Comparison of ENCODE assay signal across 18 cellular contexts in the genomic region with DNA sequence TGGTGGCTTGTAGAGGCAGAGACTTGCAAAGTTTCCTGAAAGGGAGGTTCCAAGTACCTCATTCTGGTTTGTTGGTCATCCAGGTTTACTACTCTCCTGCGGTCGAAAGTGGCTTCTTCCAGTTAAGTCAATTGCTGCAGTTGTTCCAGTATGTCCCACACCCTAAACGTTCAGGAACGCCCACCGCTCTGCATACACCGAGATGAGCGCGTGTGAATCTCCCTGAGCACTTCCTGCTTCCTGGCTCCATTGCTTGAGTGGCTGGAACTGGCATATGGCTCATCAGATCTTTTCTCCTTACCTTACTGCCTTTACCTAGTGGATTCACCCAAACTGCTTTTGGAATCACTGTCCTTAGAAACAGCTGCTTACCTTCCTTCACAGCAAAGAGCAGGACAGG. TPM values are rescaled to one million over a fixed set of nuclear protein-coding genes. Genes with fewer than 3 reads are reported as not detected.
DNase-seq lines count a peak whose midpoint lies in the region; FAIRE-seq and TF ChIP-seq lines count a peak whose summit lies in the region.
"Had no signal": no experiment of that assay in that cellular context is flagged by ENCODE, and none has a peak within 500 bp of the region (broad histone marks: within the 10 kb centered on the region; RNA-seq: fewer than 3 reads in every experiment).

No MANE protein-coding gene starts in this region.

- peak; percentile 47 for DNase-seq in activated CD4-positive, alpha-beta T cell treated with anti-CD3 and anti-CD28 coated beads, Interleukin-2, amount 10 ng/mL, durations not matched to agents 24 days and 14 days
- DNase-seq in activated CD4-positive, alpha-beta T cell treated with anti-CD3 and anti-CD28 coated beads, Interleukin-2, amount 50 U/mL, for 48 hours: no peak
- DNase-seq in H1 (ENCODE audit: low read depth in 1 of 2, low spot score in 2 of 2) (no peak), progenitor cell of endocrine pancreas (ENCODE audit: low spot score, unreplicated experiment) (no peak), HK-2 (ENCODE audit: unreplicated experiment) (no peak)
- DNase-seq in stimulated activated CD4-positive, alpha-beta T cell treated with anti-CD3 and anti-CD28 coated beads, Interleukin-2, amount 100 ng/mL, for 48 hours: no peak
- DNase-seq: C1 segment of cervical spinal cord; Calu3; CD4-positive, alpha-beta memory T cell; COR-L47; DMS53; DMS79 treated with DMSO at 0.1 percent for 48 hours; GF-D8; GOT3; H7; HCEC 1CT had no signal

- H3K36me3 ChIP-seq in H1 (ENCODE audit: control insufficient read depth in 2 of 4, insufficient read depth in 4 of 4, low read length in 3 of 4): no peaks in the 10 kb centered on the region

- no peaks in the 10 kb centered on the region for H3K79me2 ChIP-seq in H1 (ENCODE audit: control insufficient read depth in 1 of 2, insufficient read depth in 2 of 2, low read length in 2 of 2)

- H4K8ac ChIP-seq in H1 (ENCODE audit: extremely low read depth, insufficient read depth, low read length): no peak overlapping the region

- no peak overlapping the region for H2AK5ac ChIP-seq in H1 (ENCODE audit: low read depth, low read length)

- no peak overlapping the region for H3K27ac ChIP-seq in H1 (ENCODE audit: low read depth, low read length)

- WGBS in H1 (ENCODE audit: extremely low coverage in 1 of 2, insufficient coverage in 1 of 2, insufficient read length in 1 of 2, insufficient replicate concordance in 2 of 2, low coverage in 1 of 2, low lambda C conversion rate in 2 of 2, missing lambda C conversion rate in 1 of 2), 2 experiments: 99% methylated on average over 8 of the region's 8 CpGs; no CpG with 5 or more reads in 1 of the 2 experiments

- no peaks in the 10 kb centered on the region for H4K20me1 ChIP-seq in H1 (replicated peaks in 1 of 2; ENCODE audit: control insufficient read depth in 1 of 2, insufficient read depth in 2 of 2, low read length in 2 of 2)

- no peak overlapping the region for H2BK15ac ChIP-seq in H1 (ENCODE audit: low read length)

- H2AFZ ChIP-seq in H1 (ENCODE audit: low read length): peak overlapping the region; percentile 34

- H3K27ac Mint-ChIP-seq in activated CD4-positive, alpha-beta T cell treated with anti-CD3 and anti-CD28 coated beads, Interleukin-2, amount 10 ng/mL, durations not matched to agents 24 days and 14 days: no peak overlapping the region
- peak overlapping the region; percentile 6 for H3K27ac Mint-ChIP-seq in progenitor cell of endocrine pancreas
- H3K27ac Mint-ChIP-seq: CD4-positive, alpha-beta memory T cell had no signal

- no peak for TF ChIP-seq POLR2A in H1 (IDR thresholded peaks at IDR 0.05; ENCODE audit: control extremely low read depth in 1 of 2, low read depth in 2 of 2, low read length in 2 of 2)

- H3K23ac ChIP-seq in H1 (ENCODE audit: insufficient read length): no peak overlapping the region

- POLR2A ChIA-PET in H1 (lab: Charles Lee; ENCODE audit: partially characterized antibody): no interaction called here

- peaks cover 19% of the 10 kb centered on the region for H3K27me3 Mint-ChIP-seq in activated CD4-positive, alpha-beta T cell treated with anti-CD3 and anti-CD28 coated beads, Interleukin-2, amount 10 ng/mL, durations not matched to agents 24 days and 14 days
- H3K27me3 Mint-ChIP-seq in progenitor cell of endocrine pancreas: no peaks in the 10 kb centered on the region

- H3K9me3 Mint-ChIP-seq in activated CD4-positive, alpha-beta T cell treated with anti-CD3 and anti-CD28 coated beads, Interleukin-2, amount 10 ng/mL, durations not matched to agents 24 days and 14 days: no peaks in the 10 kb centered on the region
- H3K9me3 Mint-ChIP-seq in progenitor cell of endocrine pancreas (ENCODE audit: low read depth): peaks cover 10% of the 10 kb centered on the region

- CTCF ChIA-PET in H1 (lab: Charles Lee; ENCODE audit: partially characterized antibody): interaction anchor here (0.9 to 1.7 kb wide), 2 partner anchors 19 to 43 kb away, joined by 3 read pairs; no protein-coding TSS in a partner anchor

- H2BK120ac ChIP-seq in H1 (replicated peaks; ENCODE audit: low read depth, low read length): no peak overlapping the region

- no peaks in the 10 kb centered on the region for H3K4me1 Mint-ChIP-seq in activated CD4-positive, alpha-beta T cell treated with anti-CD3 and anti-CD28 coated beads, Interleukin-2, amount 10 ng/mL, durations not matched to agents 24 days and 14 days
- peaks cover 26% of the 10 kb centered on the region for H3K4me1 Mint-ChIP-seq in progenitor cell of endocrine pancreas (ENCODE audit: low read depth)
- H3K4me1 Mint-ChIP-seq: CD4-positive, alpha-beta memory T cell had no signal

- no peaks in the 10 kb centered on the region for H3K27me3 ChIP-seq in H1 (replicated peaks in 1 of 4; ENCODE audit: control insufficient read depth in 3 of 4, extremely low read depth in 1 of 4, insufficient read depth in 3 of 4, low read length in 3 of 4)

- no peaks in the 10 kb centered on the region for H3K4me1 ChIP-seq in H1 (replicated peaks in 1 of 4; ENCODE audit: control insufficient read depth in 3 of 4, insufficient read depth in 4 of 4, low read length in 3 of 4)

- no peak overlapping the region for H3K4me2 ChIP-seq in H1 (ENCODE audit: insufficient read depth in 1 of 2, low read depth in 2 of 2, low read length in 2 of 2)

- no peak overlapping the region for H3K56ac ChIP-seq in H1 (replicated peaks; ENCODE audit: insufficient read length, low read depth, low read length)

- TF ChIP-seq EP300 in H1 (IDR thresholded peaks at IDR 0.05; ENCODE audit: borderline replicate concordance in 1 of 2, low read depth in 2 of 2, low read length in 2 of 2): no peak

- H2BK12ac ChIP-seq in H1 (ENCODE audit: low read depth, low read length): no peak overlapping the region

- no peak for TF ChIP-seq RAD21 in H1 (IDR thresholded peaks at IDR 0.05 in 1 of 2, conservative IDR thresholded peaks at IDR 0.05 in 1 of 2; ENCODE audit: low read depth in 2 of 2, low read length in 2 of 2)

- no peak overlapping the region for H3K4ac ChIP-seq in H1 (replicated peaks; ENCODE audit: insufficient read length, low read depth, low read length)

- H3K9me3 ChIP-seq in H1 (ENCODE audit: insufficient read depth in 2 of 2, low read depth in 1 of 2, low read length in 1 of 2): no peaks in the 10 kb centered on the region

- H3K4me3 Mint-ChIP-seq in activated CD4-positive, alpha-beta T cell treated with anti-CD3 and anti-CD28 coated beads, Interleukin-2, amount 10 ng/mL, durations not matched to agents 24 days and 14 days: no peak overlapping the region
- H3K4me3 Mint-ChIP-seq in progenitor cell of endocrine pancreas (ENCODE audit: low read depth): no peak overlapping the region
- H3K4me3 Mint-ChIP-seq: CD4-positive, alpha-beta memory T cell had no signal

- H3K18ac ChIP-seq in H1 (ENCODE audit: extremely low read depth, low read length): no peak overlapping the region

- no peaks in the 10 kb centered on the region for H3K23me2 ChIP-seq in H1 (ENCODE audit: low read depth, low read length)

- FAIRE-seq in H1 (lab: Jason Lieb, UNC): no peak
- FAIRE-seq: GM18507, GM19239 had no signal

- no peak overlapping the region for H2BK20ac ChIP-seq in H1 (ENCODE audit: low read length)

- TF ChIP-seq CTCF in H1 (IDR thresholded peaks at IDR 0.05; ENCODE audit: control extremely low read depth in 1 of 3, insufficient read depth in 1 of 3, low read depth in 1 of 3, low read length in 3 of 3) (no peak), progenitor cell of endocrine pancreas (IDR thresholded peaks at IDR 0.05; ENCODE audit: unreplicated experiment) (no peak)

- H2BK5ac ChIP-seq in H1 (ENCODE audit: low read depth, low read length): no peak overlapping the region

- no peaks in the 10 kb centered on the region for H3K79me1 ChIP-seq in H1 (ENCODE audit: low read depth, low read length)

- intact Hi-C loops in activated CD4-positive, alpha-beta T cell treated with anti-CD3 and anti-CD28 coated beads, Interleukin-2, amount 10 ng/mL, durations not matched to agents 24 days and 14 days (cut with micrococcal nuclease): no loop called here

- H3K14ac ChIP-seq in H1 (ENCODE audit: insufficient read length): no peak overlapping the region

- no peak overlapping the region for H4K5ac ChIP-seq in H1 (ENCODE audit: insufficient read length, low read depth, low read length)

- no peak overlapping the region for H3K9ac ChIP-seq in H1 (replicated peaks in 1 of 4; ENCODE audit: extremely low read depth in 1 of 4, low read depth in 3 of 4, low read length in 3 of 4)

- no peak overlapping the region for H3K4me3 ChIP-seq in H1 (ENCODE audit: extremely low read depth in 1 of 4, insufficient read depth in 2 of 4, low read depth in 3 of 4, low read length in 4 of 4)

- no peak overlapping the region for H4K91ac ChIP-seq in H1 (replicated peaks; ENCODE audit: insufficient read length, low read length)

- H3K36me3 Mint-ChIP-seq in activated CD4-positive, alpha-beta T cell treated with anti-CD3 and anti-CD28 coated beads, Interleukin-2, amount 10 ng/mL, durations not matched to agents 24 days and 14 days (ENCODE audit: low read depth): no peaks in the 10 kb centered on the region
- peaks cover 2% of the 10 kb centered on the region for H3K36me3 Mint-ChIP-seq in progenitor cell of endocrine pancreas (ENCODE audit: insufficient read depth)
- H3K36me3 Mint-ChIP-seq: CD4-positive, alpha-beta memory T cell had no signal

TF ChIP-seq in H1, 55 proteins besides CTCF, POLR2A, EP300 and RAD21 (continues in another document):
- TF ChIP-seq, protein P1, sequence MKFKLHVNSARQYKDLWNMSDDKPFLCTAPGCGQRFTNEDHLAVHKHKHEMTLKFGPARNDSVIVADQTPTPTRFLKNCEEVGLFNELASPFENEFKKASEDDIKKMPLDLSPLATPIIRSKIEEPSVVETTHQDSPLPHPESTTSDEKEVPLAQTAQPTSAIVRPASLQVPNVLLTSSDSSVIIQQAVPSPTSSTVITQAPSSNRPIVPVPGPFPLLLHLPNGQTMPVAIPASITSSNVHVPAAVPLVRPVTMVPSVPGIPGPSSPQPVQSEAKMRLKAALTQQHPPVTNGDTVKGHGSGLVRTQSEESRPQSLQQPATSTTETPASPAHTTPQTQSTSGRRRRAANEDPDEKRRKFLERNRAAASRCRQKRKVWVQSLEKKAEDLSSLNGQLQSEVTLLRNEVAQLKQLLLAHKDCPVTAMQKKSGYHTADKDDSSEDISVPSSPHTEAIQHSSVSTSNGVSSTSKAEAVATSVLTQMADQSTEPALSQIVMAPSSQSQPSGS (IDR thresholded peaks at IDR 0.05; ENCODE audit: low read length): no peak

RNA-seq across cellular contexts. Expression of gene GLIS3, which starts 59.1 kb away (rescaled TPM):
- 1.3 and 1.8 TPM in 2 replicates for total RNA-seq in activated CD4-positive, alpha-beta T cell treated with anti-CD3 and anti-CD28 coated beads, Interleukin-2, amount 10 ng/mL, durations not matched to agents 24 days and 14 days
- total RNA-seq in H1 (2021; fragmentation: NEBNext Ultra II Directional; extraction: Animal tissue kit (Norgen Biotek cat#: 25700)): 0.63 and 0.93 TPM in 2 replicates
- polyA plus RNA-seq in H1 (2011; rRNA removed): 0.06 and 0.13 TPM in 2 replicates
- polyA plus RNA-seq in H1 (2011; cell fraction: cytosol; rRNA removed): 0.04 TPM
- 0.58 TPM for polyA plus RNA-seq in H1 (2011; cell fraction: nucleus; rRNA removed)
- polyA plus RNA-seq in H1 (2012, experiment 1 of 2): 0.06 to 0.31 TPM (median 0.12 TPM) in 4 replicates
- not detected for polyA plus RNA-seq in H1 (2012, experiment 2 of 2)
- 0.20 TPM for polyA plus RNA-seq in H1 (2013, experiment 1 of 2)
- 0.15 TPM for polyA plus RNA-seq in H1 (2013, experiment 2 of 2)
- polyA minus RNA-seq in H1 (2011; rRNA and poly(A)+ RNA removed): 2.1 and 4.1 TPM in 2 replicates
- 0.37 TPM for polyA minus RNA-seq in H1 (2011; cell fraction: cytosol; rRNA and poly(A)+ RNA removed)
- polyA minus RNA-seq in H1 (2011; cell fraction: nucleus; rRNA and poly(A)+ RNA removed): 3.8 TPM
- 90.7 and 101 TPM in 2 replicates for total RNA-seq in progenitor cell of endocrine pancreas

Comparison
In these comparisons a context has a peak if more than half of its experiments do, and no peak if none do; other contexts are left out.
1. RNA of gene GLIS3, which starts 59.1 kb away (total RNA-seq): 90.7 to 101 TPM in progenitor cell of endocrine pancreas; 1.3 to 1.8 TPM in activated CD4-positive, alpha-beta T cell treated with anti-CD3 and anti-CD28 coated beads, Interleukin-2, amount 10 ng/mL, durations not matched to agents 24 days and 14 days and 0.63 to 0.93 TPM in H1; every median in the first group is over 10 times any median in the second.